11 cellular contexts compared by ENCODE assay signal in genomic region chr14:68775614-68776126, GRCh38. TPM values are rescaled to one million over a fixed set of nuclear protein-coding genes. Genes with fewer than 3 reads are reported as not detected.
A peak's percentile ranks its signal among the peaks of the same experiment; 100 is the strongest.
DNase-seq lines count a peak whose midpoint lies in the region; ATAC-seq and TF ChIP-seq lines count a peak whose summit lies in the region.
"Had no signal": no experiment of that assay in that cellular context is flagged by ENCODE, and none has a peak within 500 bp of the region (broad histone marks: within the 10 kb centered on the region; RNA-seq: fewer than 3 reads in every experiment).

No MANE protein-coding gene starts in this region.

- H3K79me2 ChIP-seq in Karpas-422 (ENCODE audit: low read length) = no peaks in the 10 kb centered on the region

- H3K9me3 ChIP-seq in Karpas-422 (ENCODE audit: low read length) = no peaks in the 10 kb centered on the region
- H3K9me3 ChIP-seq: pancreas had no signal

- no peaks in the 10 kb centered on the region for H3K4me1 ChIP-seq in Karpas-422 (ENCODE audit: low read length)

- H3K36me3 ChIP-seq in Karpas-422 (ENCODE audit: insufficient read depth, low read length) = no peaks in the 10 kb centered on the region
- H3K36me3 ChIP-seq: pancreas had no signal

- no peak overlapping the region for H3K9ac ChIP-seq in Karpas-422 (ENCODE audit: low read length)

- POLR2A ChIA-PET in activated CD4-positive, alpha-beta memory T cell treated with anti-CD3 and anti-CD28 coated beads for 36 hours (lab: Charles Lee) = no interaction called here
- POLR2A ChIA-PET in activated CD4-positive, alpha-beta memory T cell treated with anti-CD3 and anti-CD28 coated beads, Interleukin-2, amount 10 ng/mL, durations not matched to agents 7 days and 5 days (lab: Charles Lee) = interaction anchor here (1.1 to 1.7 kb wide), 2 partner anchors 11 to 16 kb away, joined by 3 to 12 read pairs; partner anchors contain the start of gene ZFP36L1

- no peaks in the 10 kb centered on the region for H3K27me3 ChIP-seq in Karpas-422 (ENCODE audit: low read length)
- H3K27me3 ChIP-seq: pancreas had no signal

- no peak overlapping the region for H2AFZ ChIP-seq in Karpas-422 (ENCODE audit: low read length)

- no peak overlapping the region for H3K27ac ChIP-seq in Karpas-422 (ENCODE audit: low read length)
- peak overlapping the region in 1 of 2 donors; percentile 67 for H3K27ac ChIP-seq in coronary artery
- H3K27ac ChIP-seq: pancreas had no signal

- peak; percentile 19 to 24 for ATAC-seq in stimulated activated naive B cell treated with anti-CD40 and anti-IgM and Interleukin-4, amounts not matched to agents 10 μg/mL and 1 μg/mL and 100 μg/mL, for 72 hours (replicated peaks)
- no peak for ATAC-seq in HG02610 (IDR thresholded peaks at IDR 0.05; ENCODE audit: unreplicated experiment)

- H3K4me3 ChIP-seq in Karpas-422 (ENCODE audit: low read length) (no peak overlapping the region), coronary artery (no peak overlapping the region)
- H3K4me3 ChIP-seq: pancreas had no signal

- H3K4me3 Mint-ChIP-seq in activated CD4-positive, alpha-beta memory T cell treated with anti-CD3 and anti-CD28 coated beads for 36 hours = no peak overlapping the region
- no peak overlapping the region for H3K4me3 Mint-ChIP-seq in activated CD4-positive, alpha-beta memory T cell treated with anti-CD3 and anti-CD28 coated beads, Interleukin-2, amount 10 ng/mL, durations not matched to agents 7 days and 5 days
- no peak overlapping the region for H3K4me3 Mint-ChIP-seq in stimulated activated naive B cell treated with anti-CD40 and anti-IgM and Interleukin-4, amounts not matched to agents 10 μg/mL and 1 μg/mL and 100 μg/mL, for 72 hours
- no peak overlapping the region for H3K4me3 Mint-ChIP-seq in activated T-helper 1 cell treated with anti-CD3 and anti-CD28 coated beads, Interleukin-12 subunit alpha, Interleukin-12 subunit beta, Interleukin-2, Interleukin-4 antibody, amounts not matched to agents 30 ng/mL and 10 ng/mL and 1 ng/mL, durations not matched to agents 14 hours and 24 hours and 36 hours

- intact Hi-C loops in activated CD4-positive, alpha-beta memory T cell treated with anti-CD3 and anti-CD28 coated beads for 36 hours (cut with micrococcal nuclease) = no loop called here
- intact Hi-C loops in activated T-helper 1 cell treated with anti-CD3 and anti-CD28 coated beads, Interleukin-12 subunit alpha, Interleukin-12 subunit beta, Interleukin-2, Interleukin-4 antibody, amounts not matched to agents 30 ng/mL and 10 ng/mL and 1 ng/mL, durations not matched to agents 14 hours and 24 hours and 36 hours (cut with micrococcal nuclease) = no loop called here

- no peaks in the 10 kb centered on the region for H3K36me3 Mint-ChIP-seq in activated CD4-positive, alpha-beta memory T cell treated with anti-CD3 and anti-CD28 coated beads for 36 hours
- peaks cover 25% of the 10 kb centered on the region for H3K36me3 Mint-ChIP-seq in activated CD4-positive, alpha-beta memory T cell treated with anti-CD3 and anti-CD28 coated beads, Interleukin-2, amount 10 ng/mL, durations not matched to agents 7 days and 5 days (ENCODE audit: low read depth)
- H3K36me3 Mint-ChIP-seq in stimulated activated naive B cell treated with anti-CD40 and anti-IgM and Interleukin-4, amounts not matched to agents 10 μg/mL and 1 μg/mL and 100 μg/mL, for 72 hours = peaks cover 0 to 5% of the 10 kb centered on the region in 2 donors
- H3K36me3 Mint-ChIP-seq in activated T-helper 1 cell treated with anti-CD3 and anti-CD28 coated beads, Interleukin-12 subunit alpha, Interleukin-12 subunit beta, Interleukin-2, Interleukin-4 antibody, amounts not matched to agents 30 ng/mL and 10 ng/mL and 1 ng/mL, durations not matched to agents 14 hours and 24 hours and 36 hours (ENCODE audit: low read depth) = peaks cover 8% of the 10 kb centered on the region

- peak overlapping the region; percentile 6 for H3K27ac Mint-ChIP-seq in activated CD4-positive, alpha-beta memory T cell treated with anti-CD3 and anti-CD28 coated beads for 36 hours
- H3K27ac Mint-ChIP-seq in activated CD4-positive, alpha-beta memory T cell treated with anti-CD3 and anti-CD28 coated beads, Interleukin-2, amount 10 ng/mL, durations not matched to agents 7 days and 5 days = no peak overlapping the region
- no peak overlapping the region for H3K27ac Mint-ChIP-seq in stimulated activated naive B cell treated with anti-CD40 and anti-IgM and Interleukin-4, amounts not matched to agents 10 μg/mL and 1 μg/mL and 100 μg/mL, for 72 hours
- no peak overlapping the region for H3K27ac Mint-ChIP-seq in activated T-helper 1 cell treated with anti-CD3 and anti-CD28 coated beads, Interleukin-12 subunit alpha, Interleukin-12 subunit beta, Interleukin-2, Interleukin-4 antibody, amounts not matched to agents 30 ng/mL and 10 ng/mL and 1 ng/mL, durations not matched to agents 14 hours and 24 hours and 36 hours

- no peak for DNase-seq in activated CD4-positive, alpha-beta memory T cell treated with anti-CD3 and anti-CD28 coated beads for 36 hours
- no peak for DNase-seq in activated CD4-positive, alpha-beta memory T cell treated with anti-CD3 and anti-CD28 coated beads, Interleukin-2, amount 10 ng/mL, durations not matched to agents 7 days and 5 days
- DNase-seq in Karpas-422 = peak; percentile 71
- DNase-seq in coronary artery (ENCODE audit: low spot score) = peak; percentile 56
- no peak for DNase-seq in stimulated activated naive B cell treated with anti-CD40 and anti-IgM and Interleukin-4, amounts not matched to agents 10 μg/mL and 1 μg/mL and 100 μg/mL, for 72 hours
- DNase-seq in NCI-H2081 (lab: John Stamatoyannopoulos, UW) = no peak
- DNase-seq in activated T-helper 1 cell treated with anti-CD3 and anti-CD28 coated beads, Interleukin-12 subunit alpha, Interleukin-12 subunit beta, Interleukin-2, Interleukin-4 antibody, amounts not matched to agents 30 ng/mL and 10 ng/mL and 1 ng/mL, durations not matched to agents 14 hours and 24 hours and 36 hours (ENCODE audit: low spot score) = no peak
- DNase-seq: SHP77; stimulated activated CD4-positive, alpha-beta T cell treated with anti-CD3 and anti-CD28 coated beads, Interleukin-2, amount 100 ng/mL, for 24 hours had no signal

- H3K4me1 Mint-ChIP-seq in activated CD4-positive, alpha-beta memory T cell treated with anti-CD3 and anti-CD28 coated beads for 36 hours (ENCODE audit: low read depth) = peaks cover 75% of the 10 kb centered on the region
- H3K4me1 Mint-ChIP-seq in activated CD4-positive, alpha-beta memory T cell treated with anti-CD3 and anti-CD28 coated beads, Interleukin-2, amount 10 ng/mL, durations not matched to agents 7 days and 5 days = peaks cover 61% of the 10 kb centered on the region
- peaks cover 20 to 43% of the 10 kb centered on the region in 2 donors for H3K4me1 Mint-ChIP-seq in stimulated activated naive B cell treated with anti-CD40 and anti-IgM and Interleukin-4, amounts not matched to agents 10 μg/mL and 1 μg/mL and 100 μg/mL, for 72 hours
- H3K4me1 Mint-ChIP-seq in activated T-helper 1 cell treated with anti-CD3 and anti-CD28 coated beads, Interleukin-12 subunit alpha, Interleukin-12 subunit beta, Interleukin-2, Interleukin-4 antibody, amounts not matched to agents 30 ng/mL and 10 ng/mL and 1 ng/mL, durations not matched to agents 14 hours and 24 hours and 36 hours (ENCODE audit: low read depth) = peaks cover 62% of the 10 kb centered on the region

- no peaks in the 10 kb centered on the region for H4K20me1 ChIP-seq in Karpas-422 (ENCODE audit: insufficient read depth, low read depth, low read length)

- TF ChIP-seq CTCF in coronary artery (IDR thresholded peaks at IDR 0.05) = no peak

- peaks cover 3% of the 10 kb centered on the region for H3K9me3 Mint-ChIP-seq in activated CD4-positive, alpha-beta memory T cell treated with anti-CD3 and anti-CD28 coated beads for 36 hours
- H3K9me3 Mint-ChIP-seq in activated CD4-positive, alpha-beta memory T cell treated with anti-CD3 and anti-CD28 coated beads, Interleukin-2, amount 10 ng/mL, durations not matched to agents 7 days and 5 days = peaks cover 16% of the 10 kb centered on the region
- peaks cover 6 to 11% of the 10 kb centered on the region in 2 donors for H3K9me3 Mint-ChIP-seq in stimulated activated naive B cell treated with anti-CD40 and anti-IgM and Interleukin-4, amounts not matched to agents 10 μg/mL and 1 μg/mL and 100 μg/mL, for 72 hours
- peaks cover 11% of the 10 kb centered on the region for H3K9me3 Mint-ChIP-seq in activated T-helper 1 cell treated with anti-CD3 and anti-CD28 coated beads, Interleukin-12 subunit alpha, Interleukin-12 subunit beta, Interleukin-2, Interleukin-4 antibody, amounts not matched to agents 30 ng/mL and 10 ng/mL and 1 ng/mL, durations not matched to agents 14 hours and 24 hours and 36 hours

- no peaks in the 10 kb centered on the region for H3K27me3 Mint-ChIP-seq in activated CD4-positive, alpha-beta memory T cell treated with anti-CD3 and anti-CD28 coated beads for 36 hours
- no peaks in the 10 kb centered on the region for H3K27me3 Mint-ChIP-seq in activated CD4-positive, alpha-beta memory T cell treated with anti-CD3 and anti-CD28 coated beads, Interleukin-2, amount 10 ng/mL, durations not matched to agents 7 days and 5 days
- H3K27me3 Mint-ChIP-seq in stimulated activated naive B cell treated with anti-CD40 and anti-IgM and Interleukin-4, amounts not matched to agents 10 μg/mL and 1 μg/mL and 100 μg/mL, for 72 hours = no peaks in the 10 kb centered on the region
- H3K27me3 Mint-ChIP-seq in activated T-helper 1 cell treated with anti-CD3 and anti-CD28 coated beads, Interleukin-12 subunit alpha, Interleukin-12 subunit beta, Interleukin-2, Interleukin-4 antibody, amounts not matched to agents 30 ng/mL and 10 ng/mL and 1 ng/mL, durations not matched to agents 14 hours and 24 hours and 36 hours (ENCODE audit: insufficient read depth) = peaks cover 2% of the 10 kb centered on the region

- CTCF ChIA-PET in activated CD4-positive, alpha-beta memory T cell treated with anti-CD3 and anti-CD28 coated beads for 36 hours (lab: Charles Lee) = interaction anchor here (6.0 kb wide), 1 partner anchor 13 kb away, joined by 28 read pairs; no protein-coding TSS in a partner anchor
- CTCF ChIA-PET in activated CD4-positive, alpha-beta memory T cell treated with anti-CD3 and anti-CD28 coated beads, Interleukin-2, amount 10 ng/mL, durations not matched to agents 7 days and 5 days (lab: Charles Lee) = interaction anchor here (2.0 to 2.3 kb wide), 2 partner anchors 12 to 14 kb away, joined by 6 to 7 read pairs; no protein-coding TSS in a partner anchor

- H3K4me2 ChIP-seq in Karpas-422 (ENCODE audit: low read depth, low read length, poor library complexity, severe bottlenecking) = no peak overlapping the region

- H3K9me2 ChIP-seq in Karpas-422 (replicated peaks; ENCODE audit: insufficient read depth, low read length) = no peaks in the 10 kb centered on the region

RNA-seq across cellular contexts. Expression of gene ZFP36L1, which starts 17.2 kb away (rescaled TPM):
- total RNA-seq in activated CD4-positive, alpha-beta memory T cell treated with anti-CD3 and anti-CD28 coated beads for 36 hours = 100 to 1,000 TPM; 103 to 107 TPM
- total RNA-seq in activated CD4-positive, alpha-beta memory T cell treated with anti-CD3 and anti-CD28 coated beads, Interleukin-2, amount 10 ng/mL, durations not matched to agents 7 days and 5 days = 100 to 1,000 TPM in 1 of 2 experiments, 10 to 100 TPM in 1; 96.1 to 103 TPM
- total RNA-seq in Karpas-422 (2014; rRNA removed; shearing (Covaris generic); ENCODE audit: low replicate concordance) = 76.8 and 118 TPM in 2 replicates
- total RNA-seq in activated T-helper 1 cell treated with anti-CD3 and anti-CD28 coated beads, Interleukin-12 subunit alpha, Interleukin-12 subunit beta, Interleukin-2, Interleukin-4 antibody, amounts not matched to agents 30 ng/mL and 10 ng/mL and 1 ng/mL, durations not matched to agents 14 hours and 24 hours and 36 hours = 149 and 156 TPM in 2 replicates

Comparison
In these comparisons a context has a peak if more than half of its experiments do, and no peak if none do; other contexts are left out.
1. DNase-seq: peak in Karpas-422 (single experiment) and coronary artery (single experiment); none in activated CD4-positive, alpha-beta memory T cell treated with anti-CD3 and anti-CD28 coated beads for 36 hours (single experiment), activated CD4-positive, alpha-beta memory T cell treated with anti-CD3 and anti-CD28 coated beads, Interleukin-2, amount 10 ng/mL, durations not matched to agents 7 days and 5 days (single experiment), stimulated activated naive B cell treated with anti-CD40 and anti-IgM and Interleukin-4, amounts not matched to agents 10 μg/mL and 1 μg/mL and 100 μg/mL, for 72 hours (single experiment), NCI-H2081 (0 of 2) and activated T-helper 1 cell treated with anti-CD3 and anti-CD28 coated beads, Interleukin-12 subunit alpha, Interleukin-12 subunit beta, Interleukin-2, Interleukin-4 antibody, amounts not matched to agents 30 ng/mL and 10 ng/mL and 1 ng/mL, durations not matched to agents 14 hours and 24 hours and 36 hours (single experiment).